ENCODE assay signal across 1 cellular context in the genomic region with DNA sequence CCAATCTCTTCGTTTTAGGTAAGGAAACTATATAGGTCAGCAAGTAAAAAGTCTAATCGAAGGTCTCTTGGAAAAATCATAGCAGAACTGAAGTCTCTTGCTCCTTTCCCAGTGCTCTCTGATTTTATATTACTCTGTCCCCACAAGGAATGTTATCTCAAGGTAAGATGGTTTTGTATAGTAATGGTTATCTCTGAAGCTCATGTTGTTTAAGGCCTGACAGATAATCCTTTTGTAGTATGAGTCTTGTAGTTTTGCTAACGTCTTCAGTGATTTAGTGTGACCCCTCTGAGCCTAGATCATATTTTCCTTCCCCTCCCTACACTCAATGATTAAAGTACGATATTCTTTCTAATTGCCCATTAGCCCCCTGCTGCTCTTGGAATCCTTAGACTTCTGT.
TF ChIP-seq lines count a peak whose summit lies in the region.

No MANE protein-coding gene starts in this region.

TF ChIP-seq in GM12878, 131 proteins besides CTCF, POLR2A, EP300 and RAD21:
- TF ChIP-seq TARDBP (IDR thresholded peaks at IDR 0.05; ENCODE audit: borderline replicate concordance) (no peak), ZNF274 (IDR thresholded peaks at IDR 0.05; ENCODE audit: insufficient read depth, insufficient read length) (no peak), FOS (IDR thresholded peaks at IDR 0.05; ENCODE audit: borderline replicate concordance, extremely low read depth, insufficient read length) (no peak), MXI1 (IDR thresholded peaks at IDR 0.05; ENCODE audit: low read depth, low read length) (no peak), IRF4 (IDR thresholded peaks at IDR 0.05; ENCODE audit: low read depth, low read length) (no peak), MTA3 (IDR thresholded peaks at IDR 0.05; ENCODE audit: borderline replicate concordance, low read length) (no peak), WRNIP1 (IDR thresholded peaks at IDR 0.05; ENCODE audit: borderline replicate concordance, low read depth, low read length) (no peak), ZSCAN29 (IDR thresholded peaks at IDR 0.05) (no peak)
- TF ChIP-seq, protein P1, sequence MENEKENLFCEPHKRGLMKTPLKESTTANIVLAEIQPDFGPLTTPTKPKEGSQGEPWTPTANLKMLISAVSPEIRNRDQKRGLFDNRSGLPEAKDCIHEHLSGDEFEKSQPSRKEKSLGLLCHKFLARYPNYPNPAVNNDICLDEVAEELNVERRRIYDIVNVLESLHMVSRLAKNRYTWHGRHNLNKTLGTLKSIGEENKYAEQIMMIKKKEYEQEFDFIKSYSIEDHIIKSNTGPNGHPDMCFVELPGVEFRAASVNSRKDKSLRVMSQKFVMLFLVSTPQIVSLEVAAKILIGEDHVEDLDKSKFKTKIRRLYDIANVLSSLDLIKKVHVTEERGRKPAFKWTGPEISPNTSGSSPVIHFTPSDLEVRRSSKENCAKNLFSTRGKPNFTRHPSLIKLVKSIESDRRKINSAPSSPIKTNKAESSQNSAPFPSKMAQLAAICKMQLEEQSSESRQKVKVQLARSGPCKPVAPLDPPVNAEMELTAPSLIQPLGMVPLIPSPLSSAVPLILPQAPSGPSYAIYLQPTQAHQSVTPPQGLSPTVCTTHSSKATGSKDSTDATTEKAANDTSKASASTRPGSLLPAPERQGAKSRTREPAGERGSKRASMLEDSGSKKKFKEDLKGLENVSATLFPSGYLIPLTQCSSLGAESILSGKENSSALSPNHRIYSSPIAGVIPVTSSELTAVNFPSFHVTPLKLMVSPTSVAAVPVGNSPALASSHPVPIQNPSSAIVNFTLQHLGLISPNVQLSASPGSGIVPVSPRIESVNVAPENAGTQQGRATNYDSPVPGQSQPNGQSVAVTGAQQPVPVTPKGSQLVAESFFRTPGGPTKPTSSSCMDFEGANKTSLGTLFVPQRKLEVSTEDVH (IDR thresholded peaks at IDR 0.05; ENCODE audit: low read depth, partially characterized antibody): no peak
- TF ChIP-seq, protein P2, sequence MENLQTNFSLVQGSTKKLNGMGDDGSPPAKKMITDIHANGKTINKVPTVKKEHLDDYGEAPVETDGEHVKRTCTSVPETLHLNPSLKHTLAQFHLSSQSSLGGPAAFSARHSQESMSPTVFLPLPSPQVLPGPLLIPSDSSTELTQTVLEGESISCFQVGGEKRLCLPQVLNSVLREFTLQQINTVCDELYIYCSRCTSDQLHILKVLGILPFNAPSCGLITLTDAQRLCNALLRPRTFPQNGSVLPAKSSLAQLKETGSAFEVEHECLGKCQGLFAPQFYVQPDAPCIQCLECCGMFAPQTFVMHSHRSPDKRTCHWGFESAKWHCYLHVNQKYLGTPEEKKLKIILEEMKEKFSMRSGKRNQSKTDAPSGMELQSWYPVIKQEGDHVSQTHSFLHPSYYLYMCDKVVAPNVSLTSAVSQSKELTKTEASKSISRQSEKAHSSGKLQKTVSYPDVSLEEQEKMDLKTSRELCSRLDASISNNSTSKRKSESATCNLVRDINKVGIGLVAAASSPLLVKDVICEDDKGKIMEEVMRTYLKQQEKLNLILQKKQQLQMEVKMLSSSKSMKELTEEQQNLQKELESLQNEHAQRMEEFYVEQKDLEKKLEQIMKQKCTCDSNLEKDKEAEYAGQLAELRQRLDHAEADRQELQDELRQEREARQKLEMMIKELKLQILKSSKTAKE (IDR thresholded peaks at IDR 0.05; ENCODE audit: low read depth, poor library complexity, severe bottlenecking): no peak
